Comparison of ENCODE assay signal across 13 cellular contexts in genomic region chr14:35368139-35368460, GRCh38. TPM values are rescaled to one million over a fixed set of nuclear protein-coding genes. Genes with fewer than 3 reads are reported as not detected.
DNase-seq lines count a peak whose midpoint lies in the region; ATAC-seq and TF ChIP-seq lines count a peak whose summit lies in the region.
"Had no signal": no experiment of that assay in that cellular context is flagged by ENCODE, and none has a peak within 500 bp of the region (broad histone marks: within the 10 kb centered on the region; RNA-seq: fewer than 3 reads in every experiment).

No MANE protein-coding gene starts in this region.

- H3K27ac Mint-ChIP-seq in WTC11 = no peak overlapping the region

- intact Hi-C loops in Right ventricle myocardium superior (cut with DNase I) (no loop called here), left ventricle myocardium superior (cut with micrococcal nuclease) (loop anchor here (5.0 kb wide), 1 partner anchor 491 kb away; the partner anchor contains the start of gene BAZ1A), prostate gland (cut with DNase I) (no loop called here)

- H2BK5ac ChIP-seq in mesendoderm (ENCODE audit: low read length) = peak overlapping the region; percentile 92

- H3K27me3 ChIP-seq in mesendoderm (ENCODE audit: insufficient read depth, low read length, poor library complexity) (no peaks in the 10 kb centered on the region), tibial nerve (no peaks in the 10 kb centered on the region), prostate gland (replicated peaks; ENCODE audit: insufficient read depth) (no peaks in the 10 kb centered on the region)
- H3K27me3 ChIP-seq: adrenal gland, upper lobe of left lung had no signal

- peak overlapping the region; percentile 42 for H3K18ac ChIP-seq in mesendoderm (ENCODE audit: low read length)

- TF ChIP-seq CTCF in WTC11 (IDR thresholded peaks at IDR 0.05) (no peak), tibial nerve (IDR thresholded peaks at IDR 0.05) (no peak), prostate gland (IDR thresholded peaks at IDR 0.05) (no peak)

- CTCF ChIA-PET in WTC11 (lab: Charles Lee) = interaction anchor here (0.6 to 2.9 kb wide), 5 partner anchors 31 to 153 kb away, joined by 3 to 11 read pairs (median 5); partner anchors contain the start of gene NFKBIA

- H3K9me3 ChIP-seq in tibial nerve (peaks cover 0 to 10% (median 0%) of the 10 kb centered on the region in 4 donors), prostate gland (no peaks in the 10 kb centered on the region)
- H3K9me3 ChIP-seq: adrenal gland had no signal

- no peak overlapping the region for H3K4me3 ChIP-seq in mesendoderm (ENCODE audit: low read length)
- H3K4me3 ChIP-seq in tibial nerve = no peak overlapping the region
- no peak overlapping the region for H3K4me3 ChIP-seq in prostate gland
- H3K4me3 ChIP-seq: adrenal gland, upper lobe of left lung had no signal

- TF ChIP-seq EP300 in tibial nerve (IDR thresholded peaks at IDR 0.05) = no peak

- H3K4me1 ChIP-seq in mesendoderm (ENCODE audit: control insufficient read depth, low read depth, low read length) (peaks cover 12% of the 10 kb centered on the region), tibial nerve (peaks cover 0 to 69% (median 54%) of the 10 kb centered on the region in 4 donors), prostate gland (replicated peaks) (no peaks in the 10 kb centered on the region)

- H3K9me3 Mint-ChIP-seq in WTC11 = peaks cover 8% of the 10 kb centered on the region

- H3K4ac ChIP-seq in mesendoderm (ENCODE audit: low read depth, low read length) = peak overlapping the region; percentile 41

- peak overlapping the region; percentile 21 for H2BK120ac ChIP-seq in mesendoderm (ENCODE audit: low read depth, low read length)

- TF ChIP-seq POLR2A in tibial nerve (IDR thresholded peaks at IDR 0.05) (no peak), prostate gland (IDR thresholded peaks at IDR 0.05) (no peak)

- no peaks in the 10 kb centered on the region for H3K79me1 ChIP-seq in mesendoderm (ENCODE audit: low read length)

- no peaks in the 10 kb centered on the region for H3K36me3 Mint-ChIP-seq in WTC11

- no CpG with 5 or more reads among the region's 2 CpGs for WGBS in mesendoderm (ENCODE audit: extremely low coverage, insufficient coverage, low lambda C conversion rate)
- 39 to 50% methylated on average over 2 of the region's 2 CpGs for WGBS in tibial nerve, 2 donors
- WGBS in prostate gland = 38% methylated on average over 2 of the region's 2 CpGs

- H3K36me3 ChIP-seq in mesendoderm (ENCODE audit: control insufficient read depth, insufficient read depth, low read length) (no peaks in the 10 kb centered on the region), tibial nerve (no peaks in the 10 kb centered on the region), prostate gland (no peaks in the 10 kb centered on the region)
- H3K36me3 ChIP-seq: adrenal gland, upper lobe of left lung had no signal

- no peaks in the 10 kb centered on the region for H3K79me2 ChIP-seq in mesendoderm (ENCODE audit: control insufficient read depth, insufficient read depth, low read length)

- H3K27ac ChIP-seq in mesendoderm (ENCODE audit: low read depth, low read length) (peak overlapping the region; percentile 73), tibial nerve (peak overlapping the region; percentile 29 to 94 (median 76)), prostate gland (no peak overlapping the region)
- H3K27ac ChIP-seq: VCaP had no signal

- H4K5ac ChIP-seq in mesendoderm (ENCODE audit: low read length) = peak overlapping the region; percentile 61

- ATAC-seq in Right ventricle myocardium superior (ENCODE audit: poor library complexity) = no peak
- ATAC-seq in left ventricle myocardium superior = no peak
- peak; percentile 10; the same call in 1 of the 2 replicates for ATAC-seq in WTC11

- H2AK5ac ChIP-seq in mesendoderm (ENCODE audit: low read length) = peak overlapping the region; percentile 55

- no peak overlapping the region for H3K23ac ChIP-seq in mesendoderm (ENCODE audit: low read length)

- H2BK15ac ChIP-seq in mesendoderm (replicated peaks; ENCODE audit: low read depth) = no peak overlapping the region

- no peak overlapping the region for H3K4me2 ChIP-seq in mesendoderm (ENCODE audit: low read length)

- peak overlapping the region; percentile 81 for H3K56ac ChIP-seq in mesendoderm (ENCODE audit: low read length)

- DNase-seq in Right ventricle myocardium superior (peak; percentile 24), left ventricle myocardium superior (no peak), WTC11 (ENCODE audit: low spot score) (no peak), mesendoderm (no peak), tibial nerve (ENCODE audit: low spot score in 2 of 2) (no peak), prostate gland (ENCODE audit: low spot score) (no peak), NCI-H2081 treated with DMSO at 0.1 percent for 48 hours (lab: John Stamatoyannopoulos, UW) (no peak)
- DNase-seq in stimulated activated naive CD4-positive, alpha-beta T cell treated with Interleukin-2 at 50 U/mL for 16 hours (lab: John Stamatoyannopoulos, UW) = no peak
- DNase-seq: adrenal gland; NCI-H1436 treated with DMSO at 0.1 percent for 48 hours; stimulated activated CD4-positive, alpha-beta T cell treated with anti-CD3 and anti-CD28 coated beads, Interleukin-2, amount 100 ng/mL, for 48 hours had no signal

- no peak overlapping the region for H4K8ac ChIP-seq in mesendoderm (ENCODE audit: low read depth, low read length)

- H3K4me1 Mint-ChIP-seq in WTC11 = peaks cover 22% of the 10 kb centered on the region

- H3K27me3 Mint-ChIP-seq in WTC11 (ENCODE audit: low read depth) = peaks cover 4% of the 10 kb centered on the region; the same call in 1 of the 2 replicates

- peak overlapping the region; percentile 18 for H3K9ac ChIP-seq in mesendoderm (ENCODE audit: low read length)

- H3K4me3 Mint-ChIP-seq in WTC11 = no peak overlapping the region

- POLR2A ChIA-PET in WTC11 (lab: Charles Lee) = interaction anchor here (1.3 to 1.5 kb wide), 2 partner anchors 16 to 36 kb away, joined by 5 to 10 read pairs; no protein-coding TSS in a partner anchor

TF ChIP-seq in WTC11, 78 proteins besides CTCF, POLR2A, EP300 and RAD21 (continues in another document):
- TF ChIP-seq ESRRA (CRISPR knock-in tag; IDR thresholded peaks at IDR 0.05; ENCODE audit: borderline replicate concordance) (no peak), ZNF232 (CRISPR knock-in tag; IDR thresholded peaks at IDR 0.05) (no peak), FOXP1 (CRISPR knock-in tag; IDR thresholded peaks at IDR 0.05; ENCODE audit: borderline replicate concordance) (no peak), AR (CRISPR knock-in tag; IDR thresholded peaks at IDR 0.05) (no peak), ZNF425 (CRISPR knock-in tag; conservative IDR thresholded peaks at IDR 0.05) (no peak), E2F1 (CRISPR knock-in tag; IDR thresholded peaks at IDR 0.05) (no peak), FOXK1 (CRISPR knock-in tag; IDR thresholded peaks at IDR 0.05) (no peak), GRHL2 (CRISPR knock-in tag; IDR thresholded peaks at IDR 0.05; ENCODE audit: insufficient replicate concordance, severe bottlenecking) (no peak)

RNA-seq across cellular contexts. Expression of gene NFKBIA, which starts 36.4 kb away (rescaled TPM):
- total RNA-seq in Right ventricle myocardium superior = 73.3 TPM
- 96.4 TPM for total RNA-seq in left ventricle myocardium superior
- 29.3 to 32.1 TPM (median 31.3 TPM) in 3 replicates for total RNA-seq in WTC11 (2021)
- 49.3 TPM for polyA plus RNA-seq in mesendoderm (2013, experiment 1 of 2)
- polyA plus RNA-seq in mesendoderm (2013, experiment 2 of 2) = 45.6 TPM
- total RNA-seq in tibial nerve = 1,000 to 10,000 TPM in 1 of 4 donors, 100 to 1,000 TPM in 3; 631 to 1,165 (median 930) TPM
- total RNA-seq in prostate gland = 100 to 1,000 TPM; 294 to 415 TPM

Comparison
In these comparisons a context has a peak if more than half of its experiments do, and no peak if none do; other contexts are left out.
1. H3K27ac ChIP-seq: peak in mesendoderm (single experiment) and tibial nerve (4 of 4); none in prostate gland (0 of 2).